In genomic region chr14:94058674-94059138, GRCh38 we compare ENCODE assay signal across 20 cellular contexts. TPM values are rescaled to one million over a fixed set of nuclear protein-coding genes. Genes with fewer than 3 reads are reported as not detected.
DNase-seq lines count a peak whose midpoint lies in the region; ATAC-seq and TF ChIP-seq lines count a peak whose summit lies in the region.
"Had no signal": no experiment of that assay in that cellular context is flagged by ENCODE, and none has a peak within 500 bp of the region (broad histone marks: within the 10 kb centered on the region; RNA-seq: fewer than 3 reads in every experiment).

No MANE protein-coding gene starts in this region.

- H3K9ac ChIP-seq in BLaER1 treated with 17β-estradiol and CSF1 and Interleukin-3, amounts not matched to agents 10 nM and 100 nM, result no peak overlapping the region

- H4K20me1 ChIP-seq in BLaER1 treated with 17β-estradiol and CSF1 and Interleukin-3, amounts not matched to agents 10 nM and 100 nM, result peaks cover 70 to 98% (median 92%) of the 10 kb centered on the region in 11 experiments

- POLR2A ChIA-PET in CD8-positive, alpha-beta T cell (lab: Charles Lee), result interaction anchor here (0.6 to 1.6 kb wide), 5 partner anchors 8 to 115 kb away, joined by 3 to 4 read pairs (median 3); no protein-coding TSS in a partner anchor
- POLR2A ChIA-PET in naive thymus-derived CD4-positive, alpha-beta T cell (lab: Charles Lee), result no interaction called here

- TF ChIP-seq POLR2A in upper lobe of left lung (IDR thresholded peaks at IDR 0.05), result no peak

- no peak for ATAC-seq in CD8-positive, alpha-beta T cell
- ATAC-seq in central memory CD8-positive, alpha-beta T cell (replicated peaks; ENCODE audit: extremely low read depth, poor library complexity, severe bottlenecking), result no peak
- ATAC-seq in naive thymus-derived CD4-positive, alpha-beta T cell, result no peak
- no peak for ATAC-seq in upper lobe of left lung (ENCODE audit: low FRiP score in 2 of 2)
- ATAC-seq: K562, PC-3 had no signal

- H3K4me2 ChIP-seq in BLaER1 treated with 17β-estradiol and CSF1 and Interleukin-3, amounts not matched to agents 10 nM and 100 nM, result peak overlapping the region in 6 of 11 experiments; percentile 56 to 76 (median 62); a peak in 6 of 22 replicates

- intact Hi-C loops in CD8-positive, alpha-beta T cell (cut with DNase I, micrococcal nuclease), result no loop called here
- intact Hi-C loops in naive thymus-derived CD4-positive, alpha-beta T cell (cut with micrococcal nuclease), result no loop called here

- peaks cover 97% of the 10 kb centered on the region for H3K36me3 Mint-ChIP-seq in CD8-positive, alpha-beta T cell
- H3K36me3 Mint-ChIP-seq in central memory CD8-positive, alpha-beta T cell (ENCODE audit: insufficient read depth), result peaks cover 86% of the 10 kb centered on the region
- peaks cover 6 to 86% (median 55%) of the 10 kb centered on the region in 5 donors for H3K36me3 Mint-ChIP-seq in naive thymus-derived CD4-positive, alpha-beta T cell

- H3K27ac ChIP-seq in BLaER1 treated with 17β-estradiol and CSF1 and Interleukin-3, amounts not matched to agents 10 nM and 100 nM, result no peak overlapping the region
- H3K27ac ChIP-seq in CD8-positive, alpha-beta T cell (ENCODE audit: low read depth, low read length), result no peak overlapping the region
- H3K27ac ChIP-seq in naive thymus-derived CD4-positive, alpha-beta T cell (ENCODE audit: low read depth, low read length), result no peak overlapping the region
- no peak overlapping the region for H3K27ac ChIP-seq in brain microvascular endothelial cell
- H3K27ac ChIP-seq in upper lobe of left lung, result no peak overlapping the region
- H3K27ac ChIP-seq: cardiac muscle cell, psoas muscle had no signal

- in situ Hi-C loops in brain microvascular endothelial cell (cut with HindIII; ENCODE audit: low pct_ligation_motif_present, low sequenced_read_pairs), result no loop called here

- WGBS in upper lobe of left lung, 2 donors, result 76 to 78% methylated on average over 5 of the region's 5 CpGs

- no peaks in the 10 kb centered on the region for H3K9me3 ChIP-seq in BLaER1 treated with 17β-estradiol and CSF1 and Interleukin-3, amounts not matched to agents 10 nM and 100 nM (replicated peaks in 1 of 11)
- no peaks in the 10 kb centered on the region for H3K9me3 ChIP-seq in CD8-positive, alpha-beta T cell (ENCODE audit: low read length)
- no peaks in the 10 kb centered on the region for H3K9me3 ChIP-seq in naive thymus-derived CD4-positive, alpha-beta T cell (ENCODE audit: control insufficient read depth in 2 of 3, low read length in 3 of 3)
- H3K9me3 ChIP-seq in upper lobe of left lung, result no peaks in the 10 kb centered on the region
- H3K9me3 ChIP-seq: psoas muscle, transverse colon had no signal

- H3K27me3 Mint-ChIP-seq in CD8-positive, alpha-beta T cell (ENCODE audit: low read depth), result no peaks in the 10 kb centered on the region
- no peaks in the 10 kb centered on the region for H3K27me3 Mint-ChIP-seq in central memory CD8-positive, alpha-beta T cell
- no peaks in the 10 kb centered on the region for H3K27me3 Mint-ChIP-seq in naive thymus-derived CD4-positive, alpha-beta T cell
- H3K27me3 Mint-ChIP-seq: stimulated activated naive CD8-positive, alpha-beta T cell treated with anti-CD3 and anti-CD28 coated beads, Interleukin-15, Interleukin-2, amounts not matched to agents 100 ng/mL and 50 ng/mL, for 24 hours had no signal

- H3K4me1 ChIP-seq in BLaER1 treated with 17β-estradiol and CSF1 and Interleukin-3, amounts not matched to agents 10 nM and 100 nM, result peaks cover 23 to 53% (median 41%) of the 10 kb centered on the region in 10 experiments
- peaks cover 31% of the 10 kb centered on the region for H3K4me1 ChIP-seq in CD8-positive, alpha-beta T cell (ENCODE audit: insufficient read depth, low read length)
- H3K4me1 ChIP-seq in naive thymus-derived CD4-positive, alpha-beta T cell (ENCODE audit: control insufficient read depth in 2 of 2, insufficient read depth in 2 of 2, low read length in 2 of 2), result peaks cover 33 to 39% of the 10 kb centered on the region in 2 donors
- peaks cover 5 to 14% (median 8%) of the 10 kb centered on the region in 4 donors for H3K4me1 ChIP-seq in upper lobe of left lung

- no peak overlapping the region for H3K4me3 Mint-ChIP-seq in CD8-positive, alpha-beta T cell
- H3K4me3 Mint-ChIP-seq in central memory CD8-positive, alpha-beta T cell, result no peak overlapping the region
- H3K4me3 Mint-ChIP-seq in naive thymus-derived CD4-positive, alpha-beta T cell, result peak overlapping the region in 4 of 10 donors; percentile 1 to 32 (median 32)
- H3K4me3 Mint-ChIP-seq: stimulated activated naive CD8-positive, alpha-beta T cell treated with anti-CD3 and anti-CD28 coated beads, Interleukin-15, Interleukin-2, amounts not matched to agents 100 ng/mL and 50 ng/mL, for 24 hours had no signal

- H3K27me3 ChIP-seq in BLaER1 treated with 17β-estradiol and CSF1 and Interleukin-3, amounts not matched to agents 10 nM and 100 nM, result no peaks in the 10 kb centered on the region
- no peaks in the 10 kb centered on the region for H3K27me3 ChIP-seq in CD8-positive, alpha-beta T cell (ENCODE audit: insufficient read depth, low read length)
- H3K27me3 ChIP-seq in naive thymus-derived CD4-positive, alpha-beta T cell (ENCODE audit: control insufficient read depth in 2 of 2, insufficient read depth in 2 of 2, low read length in 2 of 2), result no peaks in the 10 kb centered on the region
- H3K27me3 ChIP-seq in brain microvascular endothelial cell (replicated peaks) (no peaks in the 10 kb centered on the region), upper lobe of left lung (no peaks in the 10 kb centered on the region)
- H3K27me3 ChIP-seq: cardiac muscle cell, transverse colon had no signal

- H3K4me1 Mint-ChIP-seq in CD8-positive, alpha-beta T cell (ENCODE audit: low read depth), result peaks cover 76% of the 10 kb centered on the region
- peaks cover 69% of the 10 kb centered on the region for H3K4me1 Mint-ChIP-seq in central memory CD8-positive, alpha-beta T cell
- peaks cover 39 to 92% (median 81%) of the 10 kb centered on the region in 7 donors for H3K4me1 Mint-ChIP-seq in naive thymus-derived CD4-positive, alpha-beta T cell

- TF ChIP-seq CTCF in CD8-positive, alpha-beta T cell (IDR thresholded peaks at IDR 0.05), result no peak
- no peak for TF ChIP-seq CTCF in brain microvascular endothelial cell (IDR thresholded peaks at IDR 0.05; ENCODE audit: low read depth, low read length, missing control alignments)
- no peak for TF ChIP-seq CTCF in upper lobe of left lung (IDR thresholded peaks at IDR 0.05)

- H3K9me3 Mint-ChIP-seq in CD8-positive, alpha-beta T cell, result no peaks in the 10 kb centered on the region
- H3K9me3 Mint-ChIP-seq in central memory CD8-positive, alpha-beta T cell, result no peaks in the 10 kb centered on the region
- no peaks in the 10 kb centered on the region for H3K9me3 Mint-ChIP-seq in naive thymus-derived CD4-positive, alpha-beta T cell
- H3K9me3 Mint-ChIP-seq: activated T-helper 2 cell treated with anti-CD3 and anti-CD28 coated beads, Interferon-gamma antibody, Interleukin-2, Interleukin-4, amounts not matched to agents 10 μg/mL and 5 μg/mL and 100 μg/mL, durations not matched to agents 14 hours and 24 hours and 36 hours; stimulated activated naive CD8-positive, alpha-beta T cell treated with anti-CD3 and anti-CD28 coated beads, Interleukin-15, Interleukin-2, amounts not matched to agents 100 ng/mL and 50 ng/mL, for 24 hours had no signal

- no peak for DNase-seq in CD8-positive, alpha-beta T cell
- no peak for DNase-seq in central memory CD8-positive, alpha-beta T cell (ENCODE audit: low spot score in 2 of 2)
- no peak for DNase-seq in naive thymus-derived CD4-positive, alpha-beta T cell
- no peak for DNase-seq in NCI-H2029 (lab: John Stamatoyannopoulos, UW)
- no peak for DNase-seq in brain microvascular endothelial cell
- no peak for DNase-seq in upper lobe of left lung
- DNase-seq: COR-L47, foreskin melanocyte, NCI-H187, NCI-H345, PC-3, psoas muscle, SHP77 treated with DMSO at 0.1 percent for 48 hours, transverse colon had no signal

- H3K27ac Mint-ChIP-seq in CD8-positive, alpha-beta T cell, result peak overlapping the region; percentile 33
- H3K27ac Mint-ChIP-seq in central memory CD8-positive, alpha-beta T cell (ENCODE audit: low read depth), result peak overlapping the region; percentile 1
- H3K27ac Mint-ChIP-seq in naive thymus-derived CD4-positive, alpha-beta T cell, result peak overlapping the region in 7 of 9 donors; percentile 1 to 68 (median 17)

- CTCF ChIA-PET in CD8-positive, alpha-beta T cell (lab: Charles Lee), result interaction anchor here (0.9 to 3.3 kb wide), 6 partner anchors 10 to 122 kb away, joined by 3 to 12 read pairs (median 8); no protein-coding TSS in a partner anchor
- CTCF ChIA-PET in naive thymus-derived CD4-positive, alpha-beta T cell (lab: Charles Lee), result no interaction called here

- H3K4me3 ChIP-seq in BLaER1 treated with 17β-estradiol and CSF1 and Interleukin-3, amounts not matched to agents 10 nM and 100 nM, result no peak overlapping the region
- no peak overlapping the region for H3K4me3 ChIP-seq in CD8-positive, alpha-beta T cell (ENCODE audit: low read depth, low read length)
- no peak overlapping the region for H3K4me3 ChIP-seq in naive thymus-derived CD4-positive, alpha-beta T cell (ENCODE audit: low read length)
- H3K4me3 ChIP-seq in brain microvascular endothelial cell (ENCODE audit: low read depth, low read length) (no peak overlapping the region), upper lobe of left lung (no peak overlapping the region)
- H3K4me3 ChIP-seq: cardiac muscle cell, K562, psoas muscle, skin epidermis, transverse colon had no signal

- H3K36me3 ChIP-seq in BLaER1 treated with 17β-estradiol and CSF1 and Interleukin-3, amounts not matched to agents 10 nM and 100 nM, result peaks cover 90 to 99% (median 95%) of the 10 kb centered on the region in 11 experiments
- peaks cover 84% of the 10 kb centered on the region for H3K36me3 ChIP-seq in CD8-positive, alpha-beta T cell (ENCODE audit: insufficient read depth, low read length)
- peaks cover 50 to 93% (median 55%) of the 10 kb centered on the region in 3 experiments for H3K36me3 ChIP-seq in naive thymus-derived CD4-positive, alpha-beta T cell (ENCODE audit: control insufficient read depth in 2 of 3, insufficient read depth in 3 of 3, low read length in 3 of 3)
- peaks cover 55% of the 10 kb centered on the region for H3K36me3 ChIP-seq in brain microvascular endothelial cell (replicated peaks)
- peaks cover 45 to 94% (median 80%) of the 10 kb centered on the region in 4 donors for H3K36me3 ChIP-seq in upper lobe of left lung

- TF ChIP-seq EP300 in upper lobe of left lung (IDR thresholded peaks at IDR 0.05), result no peak

RNA-seq across cellular contexts. Expression of gene DDX24, which starts 22.3 kb away (rescaled TPM):
- 100 to 1,000 TPM; 769 to 779 TPM for total RNA-seq in CD8-positive, alpha-beta T cell
- 100 to 1,000 TPM; 214 to 438 (median 333) TPM for total RNA-seq in naive thymus-derived CD4-positive, alpha-beta T cell
- polyA plus RNA-seq in naive thymus-derived CD4-positive, alpha-beta T cell, result 100 to 1,000 TPM; 190 to 306 TPM
- 100 to 1,000 TPM; 124 to 189 (median 154) TPM for total RNA-seq in upper lobe of left lung

RNA-seq across cellular contexts. Expression of gene IFI27L1, which starts 22.4 kb away (rescaled TPM):
- 10 to 100 TPM in 1 of 2 experiments, 1 to 10 TPM in 1; 8.4 to 13.4 TPM for total RNA-seq in CD8-positive, alpha-beta T cell
- total RNA-seq in naive thymus-derived CD4-positive, alpha-beta T cell, result 10 to 100 TPM in 2 of 5 experiments, 1 to 10 TPM in 3; 6.3 to 31.8 (median 8.2) TPM
- 1 to 10 TPM; 7.6 to 8.5 TPM for polyA plus RNA-seq in naive thymus-derived CD4-positive, alpha-beta T cell
- 10 to 100 TPM in 4 of 6 donors, 1 to 10 TPM in 2; 8.0 to 19.8 (median 15.2) TPM for total RNA-seq in upper lobe of left lung

RNA-seq across cellular contexts. Expression of gene OTUB2, which starts 32.6 kb away (rescaled TPM):
- total RNA-seq in CD8-positive, alpha-beta T cell, result not detected
- 1 to 10 TPM in 1 of 5 experiments, under 1 TPM in 3, not detected in 1; 0.11 to 2.5 (median 0.63) TPM for total RNA-seq in naive thymus-derived CD4-positive, alpha-beta T cell
- polyA plus RNA-seq in naive thymus-derived CD4-positive, alpha-beta T cell, result under 1 TPM; 0.35 to 0.56 TPM
- 1 to 10 TPM in 4 of 6 donors, under 1 TPM in 2; 0.22 to 1.8 (median 1.1) TPM for total RNA-seq in upper lobe of left lung

RNA-seq across cellular contexts. Expression of gene IFI27, which starts 51.8 kb away (rescaled TPM):
- total RNA-seq in CD8-positive, alpha-beta T cell, result under 1 TPM; 0.92 to 0.95 TPM
- total RNA-seq in naive thymus-derived CD4-positive, alpha-beta T cell, result 100 to 1,000 TPM in 1 of 5 experiments, 1 to 10 TPM in 1, under 1 TPM in 1, not detected in 2; 1.00 to 221 (median 2.9) TPM
- under 1 TPM in 1 of 2 donors, not detected in 1; 0.74 TPM for polyA plus RNA-seq in naive thymus-derived CD4-positive, alpha-beta T cell
- total RNA-seq in upper lobe of left lung, result 100 to 1,000 TPM; 210 to 729 (median 328) TPM
